ENCODE assay signal across 13 cellular contexts in genomic region chr18:35127201-35127600, GRCh38.
DNase-seq lines count a peak whose midpoint lies in the region; TF ChIP-seq lines count a peak whose summit lies in the region.
"Had no signal": no experiment of that assay in that cellular context is flagged by ENCODE, and none has a peak within 500 bp of the region (broad histone marks: within the 10 kb centered on the region; RNA-seq: fewer than 3 reads in every experiment).

No MANE protein-coding gene starts in this region.

- H3K4me3 ChIP-seq in AG04450 (ENCODE audit: low read depth, low read length) (no peak overlapping the region), PC-9 (no peak overlapping the region), fibroblast of villous mesenchyme (ENCODE audit: low read depth, low read length) (no peak overlapping the region)
- H3K4me3 ChIP-seq: ascending aorta, right atrium auricular region had no signal

- POLR2A ChIA-PET in AG04450 (lab: Yijun Ruan, JAX): no interaction called here
- POLR2A ChIA-PET in PC-9 (lab: Charles Lee; ENCODE audit: unreplicated experiment): no interaction called here

- H3F3A ChIP-seq in PC-9 (ENCODE audit: insufficient read depth, low read depth): no peaks in the 10 kb centered on the region

- H3K27ac ChIP-seq in AG04450 (ENCODE audit: low read depth, low read length) (no peak overlapping the region), PC-9 (no peak overlapping the region)
- H3K27ac ChIP-seq: ascending aorta, right atrium auricular region had no signal

- intact Hi-C loops in PC-9 (cut with micrococcal nuclease; ENCODE audit: unreplicated experiment): no loop called here

- in situ Hi-C loops in GM13977 (cut with MboI; ENCODE audit: low pct_unique_long_range_greater_than_20kb, low sequenced_read_pairs, unreplicated experiment): no loop called here

- H3K79me2 ChIP-seq in PC-9 (ENCODE audit: low read depth): no peaks in the 10 kb centered on the region

- H3K27me3 ChIP-seq in AG04450 (ENCODE audit: control insufficient read depth, insufficient read depth, low read length): no peaks in the 10 kb centered on the region
- no peaks in the 10 kb centered on the region for H3K27me3 ChIP-seq in PC-9 (ENCODE audit: insufficient read depth, low read depth)
- H3K27me3 ChIP-seq: ascending aorta, right atrium auricular region had no signal

- no peak for DNase-seq in AG04450 (ENCODE audit: low read depth, low spot score)
- no peak for DNase-seq in GM13977 (ENCODE audit: low spot score)
- no peak for DNase-seq in PC-9
- DNase-seq in fibroblast of villous mesenchyme (ENCODE audit: low read depth): no peak
- DNase-seq in AML-193 (lab: John Stamatoyannopoulos, UW): no peak
- no peak for DNase-seq in NCI-H2107 treated with DMSO at 0.1 percent for 48 hours (lab: John Stamatoyannopoulos, UW; ENCODE audit: unreplicated experiment)
- no peak for DNase-seq in NOMO-1 (lab: John Stamatoyannopoulos, UW; ENCODE audit: unreplicated experiment in 2 of 2)
- no peak for DNase-seq in NCI-H1930 (lab: John Stamatoyannopoulos, UW)
- DNase-seq: activated CD8-positive, alpha-beta memory T cell treated with anti-CD3 and anti-CD28 coated beads, Interleukin-2, amount 10 ng/mL, durations not matched to agents 7 days and 5 days; DMS153; T-cell had no signal

- BruUV-seq in PC-9 (replicated peaks; lab: Mats Ljungman, UMichigan): no TSS peak

- H3K9me2 ChIP-seq in PC-9 (ENCODE audit: insufficient read depth): no peaks in the 10 kb centered on the region

- H3K4me2 ChIP-seq in PC-9: no peak overlapping the region

- H4K20me1 ChIP-seq in PC-9 (ENCODE audit: insufficient read depth): no peaks in the 10 kb centered on the region

- H3K4me1 ChIP-seq in PC-9 (replicated peaks; ENCODE audit: insufficient read depth): no peaks in the 10 kb centered on the region
- H3K4me1 ChIP-seq: ascending aorta had no signal

- no peak overlapping the region for H2AFZ ChIP-seq in PC-9

- CTCF ChIA-PET in AG04450 (lab: Charles Lee) (interaction anchor here (0.6 to 2.3 kb wide), 7 partner anchors 10 to 260 kb away, joined by 3 to 8 read pairs (median 4); no protein-coding TSS in a partner anchor), PC-9 (lab: Charles Lee) (no interaction called here)

- no peaks in the 10 kb centered on the region for H3K36me3 ChIP-seq in PC-9 (ENCODE audit: low read depth)

- H3K9me3 ChIP-seq in AG04450 (ENCODE audit: control insufficient read depth, insufficient read depth, low read length): no peaks in the 10 kb centered on the region; the same call in 1 of the 2 replicates
- H3K9me3 ChIP-seq in PC-9 (ENCODE audit: insufficient read depth, low read depth): no peaks in the 10 kb centered on the region
- H3K9me3 ChIP-seq: ascending aorta, right atrium auricular region had no signal

- TF ChIP-seq CTCF in AG04450 (IDR thresholded peaks at IDR 0.05; ENCODE audit: low read depth, low read length) (peak; percentile 42; the same call in 1 of the 2 replicates), GM13977 (IDR thresholded peaks at IDR 0.05; ENCODE audit: extremely low read depth, insufficient read depth, missing control alignments) (peak; percentile 13), PC-9 (conservative IDR thresholded peaks at IDR 0.05) (0 out of 2 replicates have a peak, but pooled peaks have one; percentile 15), fibroblast of villous mesenchyme (IDR thresholded peaks at IDR 0.05; ENCODE audit: insufficient read depth, low read depth, low read length) (peak; percentile 28)
